Comparison of ENCODE assay signal across 15 cellular contexts in genomic region chr5:74143724-74144330, GRCh38.
"Had no signal": no experiment of that assay in that cellular context is flagged by ENCODE, and none has a peak within 500 bp of the region (broad histone marks: within the 10 kb centered on the region; RNA-seq: fewer than 3 reads in every experiment).

No MANE protein-coding gene starts in this region.

- H3K4me3 Mint-ChIP-seq: activated B cell treated with CpG ODN at 0.5 μM for 24 hours; activated CD4-positive, alpha-beta T cell treated with anti-CD3 and anti-CD28 coated beads, Interleukin-2, amount 10 ng/mL, durations not matched to agents 7 days and 5 days; endodermal cell; naive thymus-derived CD4-positive, alpha-beta T cell; T-cell had no signal

- H3K27me3 Mint-ChIP-seq: activated B cell treated with CpG ODN at 0.5 μM for 24 hours had no signal

- H3K9me3 Mint-ChIP-seq: activated B cell treated with CpG ODN at 0.5 μM for 24 hours; activated CD4-positive, alpha-beta T cell treated with anti-CD3 and anti-CD28 coated beads, Interleukin-2, amount 10 ng/mL, durations not matched to agents 7 days and 5 days; activated T-helper 2 cell treated with anti-CD3 and anti-CD28 coated beads, Interferon-gamma antibody, Interleukin-2, Interleukin-4, amounts not matched to agents 10 μg/mL and 5 μg/mL and 100 μg/mL, durations not matched to agents 14 hours and 24 hours and 36 hours; endodermal cell; T-cell had no signal

- H3K27ac ChIP-seq: body of pancreas had no signal

- H3K4me1 ChIP-seq: body of pancreas had no signal

- H3K4me1 Mint-ChIP-seq: activated B cell treated with CpG ODN at 0.5 μM for 24 hours; activated CD4-positive, alpha-beta T cell treated with anti-CD3 and anti-CD28 coated beads, Interleukin-2, amount 10 ng/mL, durations not matched to agents 7 days and 5 days; endodermal cell; T-cell had no signal

- H3K36me3 Mint-ChIP-seq: naive thymus-derived CD4-positive, alpha-beta T cell; T-cell had no signal

- H3K4me3 ChIP-seq: body of pancreas, lung had no signal

- H3K27ac Mint-ChIP-seq: activated B cell treated with CpG ODN at 0.5 μM for 24 hours; activated CD4-positive, alpha-beta T cell treated with anti-CD3 and anti-CD28 coated beads, Interleukin-2, amount 10 ng/mL, durations not matched to agents 7 days and 5 days; activated T-helper 2 cell treated with anti-CD3 and anti-CD28 coated beads, Interferon-gamma antibody, Interleukin-2, Interleukin-4, amounts not matched to agents 10 μg/mL and 5 μg/mL and 100 μg/mL, durations not matched to agents 14 hours and 24 hours and 36 hours; endodermal cell; naive thymus-derived CD4-positive, alpha-beta T cell; T-cell had no signal

- H3K9me3 ChIP-seq: body of pancreas had no signal

- ATAC-seq: body of pancreas; esophagus mucosa; naive thymus-derived CD4-positive, alpha-beta T cell; stimulated activated naive CD8-positive, alpha-beta T cell treated with anti-CD3 and anti-CD28 coated beads, Interleukin-15, Interleukin-2, amounts not matched to agents 100 U/mL and 50 U/mL, for 24 hours; T-cell had no signal

- DNase-seq: activated B cell treated with CpG ODN at 0.5 μM for 24 hours; activated CD4-positive, alpha-beta T cell treated with anti-CD3 and anti-CD28 coated beads, Interleukin-2, amount 10 ng/mL, durations not matched to agents 7 days and 5 days; activated naive CD4-positive, alpha-beta T cell treated with anti-CD3 and anti-CD28 coated beads, Interleukin-2, amount 50 U/mL, for 16 hours; body of pancreas; dermis blood vessel endothelial cell; endodermal cell; naive thymus-derived CD4-positive, alpha-beta T cell; stimulated activated CD4-positive, alpha-beta T cell treated with anti-CD3 and anti-CD28 coated beads, Interleukin-4, amount 100 ng/mL, for 1 hour; stimulated activated CD8-positive, alpha-beta memory T cell treated with anti-CD3 and anti-CD28 coated beads, Interleukin-4, amount 100 ng/mL, for 48 hours; stimulated activated naive CD8-positive, alpha-beta T cell treated with anti-CD3 and anti-CD28 coated beads, Interleukin-15, Interleukin-2, amounts not matched to agents 100 U/mL and 50 U/mL, for 24 hours; T-cell; T1000 had no signal

- H3K27me3 ChIP-seq: body of pancreas had no signal
